In the genomic region with DNA sequence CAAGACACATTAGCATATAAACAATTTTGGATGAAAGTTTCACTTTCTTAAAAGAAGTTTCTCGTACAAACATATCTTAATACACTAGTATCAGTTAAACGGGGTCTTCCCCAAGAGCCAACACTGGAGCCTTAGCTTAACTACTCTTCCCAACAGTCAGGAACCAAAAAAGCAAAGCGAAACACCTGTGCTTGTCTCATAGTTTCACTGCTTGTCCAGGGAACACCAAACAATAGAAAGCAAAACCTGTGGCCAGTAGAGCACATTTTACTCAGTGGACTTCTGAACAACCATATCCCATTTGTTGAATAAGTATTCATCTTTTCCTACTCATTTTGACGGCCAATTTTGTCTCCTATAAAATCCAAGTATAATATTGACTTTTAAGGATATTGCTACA, we compare ENCODE assay signal across 21 cellular contexts.
"Had no signal": no experiment of that assay in that cellular context is flagged by ENCODE, and none has a peak within 500 bp of the region (broad histone marks: within the 10 kb centered on the region; RNA-seq: fewer than 3 reads in every experiment).

No MANE protein-coding gene starts in this region.

- ATAC-seq: Panc1, PC-3, Right ventricle myocardium inferior had no signal

- DNase-seq: IMR-90, Kasumi-1, KG1, NCI-H1092, NCI-H1105 treated with DMSO at 0.1 percent for 48 hours, NCI-H1417 treated with DMSO at 0.1 percent for 48 hours, NCI-H146, NCI-H1694 treated with DMSO at 0.1 percent for 48 hours, NCI-H1930, NCI-H2081, NCI-H2107, NCI-H2227 treated with DMSO at 0.1 percent for 48 hours, NCI-H524, NCI-H526 treated with DMSO at 0.1 percent for 48 hours, NCI-H748 treated with DMSO at 0.1 percent for 48 hours, PC-3, SIG-M5 had no signal

- H3K27me3 ChIP-seq: SJSA1 had no signal

- H3K9me3 ChIP-seq: SJSA1 had no signal

- H3K27ac ChIP-seq: SJSA1, SK-N-MC had no signal

- H3K4me3 ChIP-seq: SJSA1, SK-N-MC had no signal

- H3K36me3 ChIP-seq: SJSA1 had no signal

- H3K4me1 ChIP-seq: SJSA1 had no signal
